ENCODE assay signal across 16 cellular contexts in the genomic region with DNA sequence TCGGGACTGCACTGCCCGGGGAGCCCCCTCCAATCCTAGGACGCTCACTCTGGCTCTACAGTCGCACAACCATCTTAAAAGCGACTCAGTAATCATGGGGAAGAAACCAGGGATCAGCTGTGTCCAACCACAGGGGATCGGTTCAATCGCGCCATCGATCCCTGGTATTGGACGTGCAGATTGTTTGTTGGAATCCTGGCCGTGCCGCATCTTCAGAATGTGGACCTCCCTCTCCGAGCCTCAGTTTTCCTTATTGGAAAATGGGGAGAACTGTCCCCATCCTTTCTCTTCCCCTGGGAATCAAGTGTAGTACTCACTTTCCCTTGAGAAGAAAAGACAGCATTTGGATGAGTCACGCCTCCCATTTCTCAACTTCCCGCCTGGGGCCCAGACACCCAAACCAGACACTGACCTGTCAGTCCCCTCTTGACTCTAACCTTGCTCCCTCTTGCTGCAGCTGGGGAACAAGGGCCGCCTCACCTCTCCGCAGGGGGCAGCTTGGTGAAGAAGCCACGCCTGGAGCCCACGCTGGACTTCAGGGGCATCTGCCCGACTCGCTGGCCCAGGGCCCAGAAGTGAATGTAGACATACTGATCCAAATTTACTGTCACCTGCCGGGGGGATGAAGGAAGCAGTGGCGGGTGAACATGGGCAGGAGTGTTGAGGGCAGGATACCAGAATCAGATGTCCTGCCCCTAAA. TPM values are rescaled to one million over a fixed set of nuclear protein-coding genes. Genes with fewer than 3 reads are reported as not detected.
DNase-seq lines count a peak whose midpoint lies in the region; ATAC-seq and TF ChIP-seq lines count a peak whose summit lies in the region.
"Had no signal": no experiment of that assay in that cellular context is flagged by ENCODE, and none has a peak within 500 bp of the region (broad histone marks: within the 10 kb centered on the region; RNA-seq: fewer than 3 reads in every experiment).

No MANE protein-coding gene starts in this region.

- H3K4me3 ChIP-seq in choroid plexus epithelial cell (ENCODE audit: low read depth, low read length): no peak overlapping the region
- H3K4me3 ChIP-seq: body of pancreas, dorsolateral prefrontal cortex, tibial nerve had no signal

- DNase-seq in AG08395 (ENCODE audit: low spot score): peak; percentile 36
- DNase-seq in M059J (ENCODE audit: low read depth): peak; percentile 45
- peak; percentile 84 for DNase-seq in choroid plexus epithelial cell (ENCODE audit: low read depth)
- DNase-seq in NCI-H1694 treated with DMSO at 0.1 percent for 48 hours (lab: John Stamatoyannopoulos, UW): no peak
- no peak for DNase-seq in epidermal melanocyte (ENCODE audit: insufficient read length, low spot score)
- DNase-seq: activated CD4-positive, CD25-positive, alpha-beta regulatory T cell; activated naive CD4-positive, alpha-beta T cell; AML-193; body of pancreas; dorsolateral prefrontal cortex; NCI-H1092; T-helper 1 cell had no signal

- ATAC-seq in HG02678 (IDR thresholded peaks at IDR 0.05; ENCODE audit: unreplicated experiment): no peak
- ATAC-seq: body of pancreas, left lobe of liver had no signal

- TF ChIP-seq CTCF in choroid plexus epithelial cell (conservative IDR thresholded peaks at IDR 0.05; ENCODE audit: low read depth, low read length): no peak

RNA-seq across cellular contexts. Expression of gene EMP3, which starts 17.6 kb away (rescaled TPM):
- total RNA-seq in M059J (2014; rRNA removed; shearing (Covaris generic)): 87.2 and 98.0 TPM in 2 replicates

RNA-seq across cellular contexts. Expression of gene TMEM143, which starts 20.7 kb away (rescaled TPM):
- 2.3 and 3.3 TPM in 2 replicates for total RNA-seq in M059J (2014; rRNA removed; shearing (Covaris generic))

RNA-seq across cellular contexts. Expression of gene SYNGR4, which starts 21.2 kb away (rescaled TPM):
- total RNA-seq in M059J (2014; rRNA removed; shearing (Covaris generic)): 0.42 TPM in 1 of 2 replicates, not detected in the other
- total RNA-seq: left lobe of liver, osteoblast, tibial nerve had no signal

RNA-seq across cellular contexts. Expression of gene KDELR1, which starts 48.4 kb away (rescaled TPM):
- 236 and 247 TPM in 2 replicates for total RNA-seq in M059J (2014; rRNA removed; shearing (Covaris generic))

RNA-seq across cellular contexts. Expression of gene GRIN2D, which starts 50.5 kb away (rescaled TPM):
- 0.42 and 1.2 TPM in 2 replicates for total RNA-seq in M059J (2014; rRNA removed; shearing (Covaris generic))

Comparison
In these comparisons a context has a peak if more than half of its experiments do, and no peak if none do; other contexts are left out.
1. DNase-seq: peak in AG08395 (single experiment), M059J (single experiment) and choroid plexus epithelial cell (single experiment); none in NCI-H1694 treated with DMSO at 0.1 percent for 48 hours (single experiment) and epidermal melanocyte (single experiment).